In the genomic region with DNA sequence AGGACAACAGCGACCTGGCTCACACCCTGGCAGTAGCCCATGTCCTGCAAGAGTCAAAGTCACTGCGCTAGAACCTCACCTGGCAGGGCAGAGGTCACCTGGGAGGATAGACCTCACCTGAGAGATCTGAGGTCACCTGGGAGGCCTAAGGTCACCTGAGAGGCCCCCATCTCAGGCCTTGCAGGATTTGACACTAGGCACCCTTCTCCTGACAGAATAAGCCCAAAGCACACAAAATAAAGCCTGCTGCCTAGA, we compare ENCODE assay signal across 18 cellular contexts.
"Had no signal": no experiment of that assay in that cellular context is flagged by ENCODE, and none has a peak within 500 bp of the region (broad histone marks: within the 10 kb centered on the region; RNA-seq: fewer than 3 reads in every experiment).

No MANE protein-coding gene starts in this region.

- H3K4me1 ChIP-seq: SJSA1 had no signal

- H3K4me3 ChIP-seq: SJSA1, SK-N-MC had no signal

- H3K27ac ChIP-seq: SJSA1, SK-N-MC had no signal

- H3K27me3 ChIP-seq: SJSA1 had no signal

- DNase-seq: KBM-7, MV-4-11, NCI-H1048, NCI-H1105, NCI-H1417, NCI-H1436 treated with DMSO at 0.1 percent for 48 hours, NCI-H1694, NCI-H187 treated with DMSO at 0.1 percent for 48 hours, NCI-H2029 treated with DMSO at 0.1 percent for 48 hours, NCI-H2107, NCI-H2227 treated with DMSO at 0.1 percent for 48 hours, NCI-H524 treated with DMSO at 0.1 percent for 48 hours, NCI-H82, Right ventricle myocardium superior, RPMI8226, SIG-M5 had no signal

- H3K36me3 ChIP-seq: SJSA1 had no signal
